In genomic region chr21:45040114-45040715, GRCh38 we compare ENCODE assay signal across 19 cellular contexts. TPM values are rescaled to one million over a fixed set of nuclear protein-coding genes. Genes with fewer than 3 reads are reported as not detected.
DNase-seq lines count a peak whose midpoint lies in the region; ATAC-seq and TF ChIP-seq lines count a peak whose summit lies in the region.
"Had no signal": no experiment of that assay in that cellular context is flagged by ENCODE, and none has a peak within 500 bp of the region (broad histone marks: within the 10 kb centered on the region; RNA-seq: fewer than 3 reads in every experiment).

No MANE protein-coding gene starts in this region.

- POLR2A ChIA-PET in HEK293 (lab: Yijun Ruan, JAX) = no interaction called here
- POLR2A ChIA-PET in activated CD8-positive, alpha-beta T cell treated with anti-CD3 and anti-CD28 coated beads for 36 hours (lab: Charles Lee) = no interaction called here

- H3K4me1 ChIP-seq in HEK293 (ENCODE audit: control insufficient read depth, insufficient read depth, low read length) (no peaks in the 10 kb centered on the region), thoracic aorta (ENCODE audit: control insufficient read depth in 1 of 2, low read depth in 2 of 2) (peaks cover 14 to 44% of the 10 kb centered on the region in 2 donors)

- no peaks in the 10 kb centered on the region for H3K27me3 Mint-ChIP-seq in osteocyte (ENCODE audit: unreplicated experiment)
- peaks cover 2% of the 10 kb centered on the region for H3K27me3 Mint-ChIP-seq in mesothelial cell of epicardium (ENCODE audit: low read depth)
- H3K27me3 Mint-ChIP-seq in activated CD8-positive, alpha-beta T cell treated with anti-CD3 and anti-CD28 coated beads for 36 hours = peaks cover 4% of the 10 kb centered on the region

- H3K4me3 Mint-ChIP-seq in osteocyte (ENCODE audit: unreplicated experiment) (peak overlapping the region; percentile 51), mesothelial cell of epicardium (no peak overlapping the region)
- H3K4me3 Mint-ChIP-seq in activated CD8-positive, alpha-beta T cell treated with anti-CD3 and anti-CD28 coated beads for 36 hours = no peak overlapping the region
- H3K4me3 Mint-ChIP-seq: activated naive CD8-positive, alpha-beta T cell treated with anti-CD3 and anti-CD28 coated beads, Interleukin-2, amount 50 U/mL, for 24 hours; immature natural killer cell had no signal

- CTCF ChIA-PET in HEK293 (lab: Yijun Ruan, JAX) = no interaction called here
- CTCF ChIA-PET in activated CD8-positive, alpha-beta T cell treated with anti-CD3 and anti-CD28 coated beads for 36 hours (lab: Charles Lee) = no interaction called here

- H3K27ac Mint-ChIP-seq in osteocyte (ENCODE audit: unreplicated experiment) (peak overlapping the region; percentile 84), mesothelial cell of epicardium (no peak overlapping the region)
- no peak overlapping the region for H3K27ac Mint-ChIP-seq in activated CD8-positive, alpha-beta T cell treated with anti-CD3 and anti-CD28 coated beads for 36 hours
- H3K27ac Mint-ChIP-seq: activated naive CD8-positive, alpha-beta T cell treated with anti-CD3 and anti-CD28 coated beads, Interleukin-2, amount 50 U/mL, for 24 hours; immature natural killer cell had no signal

- H3K4me1 Mint-ChIP-seq in osteocyte (ENCODE audit: unreplicated experiment) (peaks cover 39% of the 10 kb centered on the region), mesothelial cell of epicardium (peaks cover 12% of the 10 kb centered on the region)
- H3K4me1 Mint-ChIP-seq in activated CD8-positive, alpha-beta T cell treated with anti-CD3 and anti-CD28 coated beads for 36 hours (ENCODE audit: low read depth) = no peaks in the 10 kb centered on the region
- H3K4me1 Mint-ChIP-seq: activated naive CD8-positive, alpha-beta T cell treated with anti-CD3 and anti-CD28 coated beads, Interleukin-2, amount 50 U/mL, for 24 hours; immature natural killer cell had no signal

- no peak overlapping the region for H3K27ac ChIP-seq in HEK293 (ENCODE audit: extremely low read depth, low read depth, low read length)
- peak overlapping the region; percentile 69 to 73 for H3K27ac ChIP-seq in thoracic aorta
- H3K27ac ChIP-seq: cardiac muscle cell had no signal

- intact Hi-C loops in left colon (cut with DNase I, micrococcal nuclease) = no loop called here
- intact Hi-C loops in activated CD8-positive, alpha-beta T cell treated with anti-CD3 and anti-CD28 coated beads for 36 hours (cut with micrococcal nuclease) = no loop called here

- H3K9me3 Mint-ChIP-seq in osteocyte (ENCODE audit: unreplicated experiment) = peaks cover 8% of the 10 kb centered on the region
- peaks cover 13% of the 10 kb centered on the region for H3K9me3 Mint-ChIP-seq in mesothelial cell of epicardium
- peaks cover 13% of the 10 kb centered on the region for H3K9me3 Mint-ChIP-seq in activated CD8-positive, alpha-beta T cell treated with anti-CD3 and anti-CD28 coated beads for 36 hours

- H3K36me3 ChIP-seq in HEK293 (ENCODE audit: control insufficient read depth in 2 of 2, insufficient read depth in 1 of 2, low read length in 2 of 2) (no peaks in the 10 kb centered on the region), thoracic aorta (no peaks in the 10 kb centered on the region)
- H3K36me3 ChIP-seq: cardiac muscle cell, heart left ventricle, ovary had no signal

- H3K9me3 ChIP-seq in HEK293 (ENCODE audit: control insufficient read depth, insufficient read depth, low read depth, low read length) (no peaks in the 10 kb centered on the region), thoracic aorta (peaks cover 6% of the 10 kb centered on the region)
- H3K9me3 ChIP-seq: ovary had no signal

- ATAC-seq in esophagus mucosa = peak; percentile 13
- no peak for ATAC-seq in thoracic aorta (ENCODE audit: insufficient number of reproducible peaks, low FRiP score, low read depth)
- no peak for ATAC-seq in left colon
- no peak for ATAC-seq in activated CD8-positive, alpha-beta T cell treated with anti-CD3 and anti-CD28 coated beads for 36 hours
- ATAC-seq: activated naive CD8-positive, alpha-beta T cell treated with anti-CD3 and anti-CD28 coated beads, Interleukin-2, amount 50 U/mL, for 24 hours; heart left ventricle had no signal

- DNase-seq in osteocyte (ENCODE audit: extremely low spot score, unreplicated experiment) = no peak
- DNase-seq in thoracic aorta (ENCODE audit: low spot score) = no peak
- no peak for DNase-seq in DMS53 (lab: John Stamatoyannopoulos, UW)
- DNase-seq in left colon = no peak
- no peak for DNase-seq in mesothelial cell of epicardium (ENCODE audit: low spot score in 2 of 2, unreplicated experiment in 2 of 2)
- no peak for DNase-seq in activated CD8-positive, alpha-beta T cell treated with anti-CD3 and anti-CD28 coated beads for 36 hours
- DNase-seq: activated CD4-positive, CD25-positive, alpha-beta regulatory T cell treated with anti-CD3 and anti-CD28 coated beads, Interleukin-2, amount 50 U/mL, for 72 hours; activated naive CD8-positive, alpha-beta T cell treated with anti-CD3 and anti-CD28 coated beads, Interleukin-2, amount 50 U/mL, for 24 hours; immature natural killer cell; KG1; NCI-H187 treated with DMSO at 0.1 percent for 48 hours; NK-92 treated with Interleukin-12 subunit alpha and Interleukin-12 subunit beta, amount 100 ng/mL, for 24 hours; ovary; stimulated activated CD4-positive, alpha-beta T cell treated with anti-CD3 and anti-CD28 coated beads, Interleukin-4, amount 100 ng/mL, for 1 hour; T1000 had no signal

- H3K4me3 ChIP-seq in HEK293 (ENCODE audit: low read depth, low read length) (no peak overlapping the region), thoracic aorta (no peak overlapping the region)
- H3K4me3 ChIP-seq: cardiac muscle cell, heart left ventricle, ovary had no signal

- H3K36me3 Mint-ChIP-seq in osteocyte (ENCODE audit: unreplicated experiment) (no peaks in the 10 kb centered on the region), mesothelial cell of epicardium (peaks cover 2% of the 10 kb centered on the region)
- H3K36me3 Mint-ChIP-seq in activated CD8-positive, alpha-beta T cell treated with anti-CD3 and anti-CD28 coated beads for 36 hours (ENCODE audit: low read depth) = peaks cover 2% of the 10 kb centered on the region

- TF ChIP-seq CTCF in HEK293 (tag by site-specific recombination; IDR thresholded peaks at IDR 0.05) (no peak), osteocyte (IDR thresholded peaks at IDR 0.05) (no peak), thoracic aorta (IDR thresholded peaks at IDR 0.05) (no peak), mesothelial cell of epicardium (IDR thresholded peaks at IDR 0.05; ENCODE audit: unreplicated experiment) (no peak)
- TF ChIP-seq CTCF in activated CD8-positive, alpha-beta T cell treated with anti-CD3 and anti-CD28 coated beads for 36 hours (IDR thresholded peaks at IDR 0.05) = no peak

- H3K27me3 ChIP-seq in thoracic aorta (replicated peaks; ENCODE audit: insufficient read depth) = no peaks in the 10 kb centered on the region
- H3K27me3 ChIP-seq: cardiac muscle cell, heart left ventricle, ovary had no signal

TF ChIP-seq in HEK293, 187 proteins besides CTCF, POLR2A, EP300 and RAD21:
- TF ChIP-seq KLF10 (tag by site-specific recombination; IDR thresholded peaks at IDR 0.05) (no peak), ZNF133 (tag by site-specific recombination; IDR thresholded peaks at IDR 0.05) (no peak), ZIC2 (tag by site-specific recombination; IDR thresholded peaks at IDR 0.05) (no peak), SCRT2 (tag by site-specific recombination; IDR thresholded peaks at IDR 0.05) (peak; percentile 67; the same call in 1 of the 2 replicates), ZNF580 (tag by site-specific recombination; IDR thresholded peaks at IDR 0.05) (no peak)

RNA-seq across cellular contexts. Expression of gene ADARB1, which starts 34.2 kb away (rescaled TPM):
- total RNA-seq in esophagus mucosa (5.9 TPM), osteocyte (126 and 130 TPM in 2 replicates), thoracic aorta (100 to 1,000 TPM; 124 to 201 TPM), left colon (10 to 100 TPM in 1 of 2 donors, 1 to 10 TPM in 1; 6.9 to 12.4 TPM), mesothelial cell of epicardium (22.7 to 27.9 TPM (median 26.5 TPM) in 3 replicates)
- total RNA-seq in activated CD8-positive, alpha-beta T cell treated with anti-CD3 and anti-CD28 coated beads for 36 hours = 10 to 100 TPM; 36.2 to 37.1 TPM
